1 cellular context compared by ENCODE assay signal in genomic region chr2:67797801-67798535, GRCh38.
TF ChIP-seq lines count a peak whose summit lies in the region.

No MANE protein-coding gene starts in this region.

TF ChIP-seq in GM23338, 12 proteins besides CTCF, POLR2A, EP300 and RAD21 (continued from another document):
- TF ChIP-seq ZNF462 (CRISPR knock-in tag; IDR thresholded peaks at IDR 0.05), result no peak
- no peak for TF ChIP-seq EZH2phosphoT487 (IDR thresholded peaks at IDR 0.05; ENCODE audit: unreplicated experiment)
TF ChIP-seq in GM23338: peak in this region for 0.
